ENCODE assay signal across 1 cellular context in the genomic region with DNA sequence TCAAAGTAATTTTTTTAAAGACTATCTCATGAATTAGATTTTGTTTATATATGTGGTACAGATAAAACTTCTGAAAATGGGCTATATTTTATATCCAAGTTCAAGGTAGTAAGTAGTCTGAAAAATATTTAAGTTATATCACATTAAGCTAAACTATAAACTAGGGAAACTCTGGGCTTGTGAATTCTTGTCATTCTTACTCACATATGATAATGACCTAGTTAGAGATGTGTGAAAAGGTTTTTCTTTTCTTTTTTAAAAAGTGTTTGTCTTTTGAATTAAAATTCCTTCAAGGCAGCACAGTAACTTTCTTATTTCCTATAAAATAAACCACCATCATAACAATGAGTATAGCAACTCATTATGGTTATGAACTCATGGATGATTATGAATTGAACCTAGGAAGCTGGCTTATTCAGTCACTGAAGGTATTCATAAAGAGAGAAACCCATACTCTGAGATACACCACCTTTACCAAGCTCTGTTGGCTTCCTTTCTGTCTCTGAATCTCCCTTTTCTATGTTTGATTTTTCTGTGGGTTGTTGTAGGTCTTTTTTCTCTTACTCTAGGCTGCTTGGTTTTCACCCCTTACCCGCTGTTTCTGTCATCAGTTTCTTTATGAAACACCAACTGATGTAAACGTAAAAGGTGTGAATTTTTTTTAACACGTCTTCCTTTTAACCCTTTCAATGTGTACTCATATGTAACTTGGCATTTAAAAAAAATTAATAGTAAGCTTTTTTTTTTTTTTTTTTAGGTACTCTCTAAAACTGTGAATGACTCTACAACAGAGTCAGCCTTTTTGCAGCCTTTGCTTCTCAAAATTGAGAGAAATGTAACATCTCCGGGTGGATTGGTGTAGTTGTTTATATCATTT.
A peak's percentile ranks its signal among the peaks of the same experiment; 100 is the strongest.
TF ChIP-seq lines count a peak whose summit lies in the region.

No MANE protein-coding gene starts in this region.

TF ChIP-seq in GM12878, 131 proteins besides CTCF, POLR2A, EP300 and RAD21 (continued from another document and continues in another):
- TF ChIP-seq RELB (IDR thresholded peaks at IDR 0.05; ENCODE audit: low read depth): peak; percentile 99
- no peak for TF ChIP-seq IRF3 (IDR thresholded peaks at IDR 0.05)
- TF ChIP-seq STAT1 (conservative IDR thresholded peaks at IDR 0.05): no peak
- peak; percentile 85 for TF ChIP-seq MEF2A (IDR thresholded peaks at IDR 0.05; ENCODE audit: insufficient read depth, low read depth, low read length)
- no peak for TF ChIP-seq NFXL1 (IDR thresholded peaks at IDR 0.05; ENCODE audit: borderline replicate concordance)
- TF ChIP-seq, protein P1, sequence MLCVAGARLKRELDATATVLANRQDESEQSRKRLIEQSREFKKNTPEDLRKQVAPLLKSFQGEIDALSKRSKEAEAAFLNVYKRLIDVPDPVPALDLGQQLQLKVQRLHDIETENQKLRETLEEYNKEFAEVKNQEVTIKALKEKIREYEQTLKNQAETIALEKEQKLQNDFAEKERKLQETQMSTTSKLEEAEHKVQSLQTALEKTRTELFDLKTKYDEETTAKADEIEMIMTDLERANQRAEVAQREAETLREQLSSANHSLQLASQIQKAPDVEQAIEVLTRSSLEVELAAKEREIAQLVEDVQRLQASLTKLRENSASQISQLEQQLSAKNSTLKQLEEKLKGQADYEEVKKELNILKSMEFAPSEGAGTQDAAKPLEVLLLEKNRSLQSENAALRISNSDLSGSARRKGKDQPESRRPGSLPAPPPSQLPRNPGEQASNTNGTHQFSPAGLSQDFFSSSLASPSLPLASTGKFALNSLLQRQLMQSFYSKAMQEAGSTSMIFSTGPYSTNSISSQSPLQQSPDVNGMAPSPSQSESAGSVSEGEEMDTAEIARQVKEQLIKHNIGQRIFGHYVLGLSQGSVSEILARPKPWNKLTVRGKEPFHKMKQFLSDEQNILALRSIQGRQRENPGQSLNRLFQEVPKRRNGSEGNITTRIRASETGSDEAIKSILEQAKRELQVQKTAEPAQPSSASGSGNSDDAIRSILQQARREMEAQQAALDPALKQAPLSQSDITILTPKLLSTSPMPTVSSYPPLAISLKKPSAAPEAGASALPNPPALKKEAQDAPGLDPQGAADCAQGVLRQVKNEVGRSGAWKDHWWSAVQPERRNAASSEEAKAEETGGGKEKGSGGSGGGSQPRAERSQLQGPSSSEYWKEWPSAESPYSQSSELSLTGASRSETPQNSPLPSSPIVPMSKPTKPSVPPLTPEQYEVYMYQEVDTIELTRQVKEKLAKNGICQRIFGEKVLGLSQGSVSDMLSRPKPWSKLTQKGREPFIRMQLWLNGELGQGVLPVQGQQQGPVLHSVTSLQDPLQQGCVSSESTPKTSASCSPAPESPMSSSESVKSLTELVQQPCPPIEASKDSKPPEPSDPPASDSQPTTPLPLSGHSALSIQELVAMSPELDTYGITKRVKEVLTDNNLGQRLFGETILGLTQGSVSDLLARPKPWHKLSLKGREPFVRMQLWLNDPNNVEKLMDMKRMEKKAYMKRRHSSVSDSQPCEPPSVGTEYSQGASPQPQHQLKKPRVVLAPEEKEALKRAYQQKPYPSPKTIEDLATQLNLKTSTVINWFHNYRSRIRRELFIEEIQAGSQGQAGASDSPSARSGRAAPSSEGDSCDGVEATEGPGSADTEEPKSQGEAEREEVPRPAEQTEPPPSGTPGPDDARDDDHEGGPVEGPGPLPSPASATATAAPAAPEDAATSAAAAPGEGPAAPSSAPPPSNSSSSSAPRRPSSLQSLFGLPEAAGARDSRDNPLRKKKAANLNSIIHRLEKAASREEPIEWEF (IDR thresholded peaks at IDR 0.05; ENCODE audit: insufficient replicate concordance, low read depth, low read length): peak; percentile 90
- peak; percentile 100 for TF ChIP-seq ZNF217 (IDR thresholded peaks at IDR 0.05)
- peak; percentile 60; the same call in 1 of the 2 replicates for TF ChIP-seq CBX5 (IDR thresholded peaks at IDR 0.05; ENCODE audit: low read depth)
- TF ChIP-seq SIX5 (IDR thresholded peaks at IDR 0.05; ENCODE audit: low read depth, low read length, severe bottlenecking): no peak
- no peak for TF ChIP-seq EGR1 (IDR thresholded peaks at IDR 0.05; ENCODE audit: borderline replicate concordance in 1 of 2, low read depth in 2 of 2, low read length in 2 of 2)
- TF ChIP-seq JUNB (IDR thresholded peaks at IDR 0.05): peak; percentile 98
- TF ChIP-seq JUND (IDR thresholded peaks at IDR 0.05; ENCODE audit: low read depth, low read length): peak; percentile 85
- peak; percentile 81 for TF ChIP-seq MXI1 (IDR thresholded peaks at IDR 0.05; ENCODE audit: low read depth, low read length)
- TF ChIP-seq IRF4 (IDR thresholded peaks at IDR 0.05; ENCODE audit: low read depth, low read length): peak; percentile 94
- TF ChIP-seq MTA2 (IDR thresholded peaks at IDR 0.05; ENCODE audit: low read depth): peak; percentile 99
- TF ChIP-seq ATF7 (IDR thresholded peaks at IDR 0.05; ENCODE audit: low read depth): peak; percentile 98
- peak; percentile 99 for TF ChIP-seq NBN (IDR thresholded peaks at IDR 0.05)
- TF ChIP-seq ETV6 (conservative IDR thresholded peaks at IDR 0.05 in 1 of 2, IDR thresholded peaks at IDR 0.05 in 1 of 2; ENCODE audit: borderline replicate concordance in 1 of 2, low read depth in 1 of 2): peak in 1 of 2 experiments; percentile 83; a peak in 1 of 4 replicates
- TF ChIP-seq, protein P2, sequence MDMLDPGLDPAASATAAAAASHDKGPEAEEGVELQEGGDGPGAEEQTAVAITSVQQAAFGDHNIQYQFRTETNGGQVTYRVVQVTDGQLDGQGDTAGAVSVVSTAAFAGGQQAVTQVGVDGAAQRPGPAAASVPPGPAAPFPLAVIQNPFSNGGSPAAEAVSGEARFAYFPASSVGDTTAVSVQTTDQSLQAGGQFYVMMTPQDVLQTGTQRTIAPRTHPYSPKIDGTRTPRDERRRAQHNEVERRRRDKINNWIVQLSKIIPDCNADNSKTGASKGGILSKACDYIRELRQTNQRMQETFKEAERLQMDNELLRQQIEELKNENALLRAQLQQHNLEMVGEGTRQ (IDR thresholded peaks at IDR 0.05; ENCODE audit: borderline replicate concordance, low read depth, low read length): no peak
- TF ChIP-seq CHD4 (IDR thresholded peaks at IDR 0.05): no peak
- peak; percentile 99 for TF ChIP-seq NFIC (IDR thresholded peaks at IDR 0.05; ENCODE audit: low read depth, low read length)
- TF ChIP-seq IKZF1 (conservative IDR thresholded peaks at IDR 0.05): peak; percentile 93
- peak; percentile 90 for TF ChIP-seq SREBF1 (IDR thresholded peaks at IDR 0.05; ENCODE audit: low read length)
- peak; percentile 94; the same call in 1 of the 2 replicates for TF ChIP-seq BACH1 (IDR thresholded peaks at IDR 0.05; ENCODE audit: borderline replicate concordance)
- TF ChIP-seq, protein P3, sequence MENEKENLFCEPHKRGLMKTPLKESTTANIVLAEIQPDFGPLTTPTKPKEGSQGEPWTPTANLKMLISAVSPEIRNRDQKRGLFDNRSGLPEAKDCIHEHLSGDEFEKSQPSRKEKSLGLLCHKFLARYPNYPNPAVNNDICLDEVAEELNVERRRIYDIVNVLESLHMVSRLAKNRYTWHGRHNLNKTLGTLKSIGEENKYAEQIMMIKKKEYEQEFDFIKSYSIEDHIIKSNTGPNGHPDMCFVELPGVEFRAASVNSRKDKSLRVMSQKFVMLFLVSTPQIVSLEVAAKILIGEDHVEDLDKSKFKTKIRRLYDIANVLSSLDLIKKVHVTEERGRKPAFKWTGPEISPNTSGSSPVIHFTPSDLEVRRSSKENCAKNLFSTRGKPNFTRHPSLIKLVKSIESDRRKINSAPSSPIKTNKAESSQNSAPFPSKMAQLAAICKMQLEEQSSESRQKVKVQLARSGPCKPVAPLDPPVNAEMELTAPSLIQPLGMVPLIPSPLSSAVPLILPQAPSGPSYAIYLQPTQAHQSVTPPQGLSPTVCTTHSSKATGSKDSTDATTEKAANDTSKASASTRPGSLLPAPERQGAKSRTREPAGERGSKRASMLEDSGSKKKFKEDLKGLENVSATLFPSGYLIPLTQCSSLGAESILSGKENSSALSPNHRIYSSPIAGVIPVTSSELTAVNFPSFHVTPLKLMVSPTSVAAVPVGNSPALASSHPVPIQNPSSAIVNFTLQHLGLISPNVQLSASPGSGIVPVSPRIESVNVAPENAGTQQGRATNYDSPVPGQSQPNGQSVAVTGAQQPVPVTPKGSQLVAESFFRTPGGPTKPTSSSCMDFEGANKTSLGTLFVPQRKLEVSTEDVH (IDR thresholded peaks at IDR 0.05; ENCODE audit: low read depth, partially characterized antibody): peak; percentile 83
- TF ChIP-seq, protein P4, sequence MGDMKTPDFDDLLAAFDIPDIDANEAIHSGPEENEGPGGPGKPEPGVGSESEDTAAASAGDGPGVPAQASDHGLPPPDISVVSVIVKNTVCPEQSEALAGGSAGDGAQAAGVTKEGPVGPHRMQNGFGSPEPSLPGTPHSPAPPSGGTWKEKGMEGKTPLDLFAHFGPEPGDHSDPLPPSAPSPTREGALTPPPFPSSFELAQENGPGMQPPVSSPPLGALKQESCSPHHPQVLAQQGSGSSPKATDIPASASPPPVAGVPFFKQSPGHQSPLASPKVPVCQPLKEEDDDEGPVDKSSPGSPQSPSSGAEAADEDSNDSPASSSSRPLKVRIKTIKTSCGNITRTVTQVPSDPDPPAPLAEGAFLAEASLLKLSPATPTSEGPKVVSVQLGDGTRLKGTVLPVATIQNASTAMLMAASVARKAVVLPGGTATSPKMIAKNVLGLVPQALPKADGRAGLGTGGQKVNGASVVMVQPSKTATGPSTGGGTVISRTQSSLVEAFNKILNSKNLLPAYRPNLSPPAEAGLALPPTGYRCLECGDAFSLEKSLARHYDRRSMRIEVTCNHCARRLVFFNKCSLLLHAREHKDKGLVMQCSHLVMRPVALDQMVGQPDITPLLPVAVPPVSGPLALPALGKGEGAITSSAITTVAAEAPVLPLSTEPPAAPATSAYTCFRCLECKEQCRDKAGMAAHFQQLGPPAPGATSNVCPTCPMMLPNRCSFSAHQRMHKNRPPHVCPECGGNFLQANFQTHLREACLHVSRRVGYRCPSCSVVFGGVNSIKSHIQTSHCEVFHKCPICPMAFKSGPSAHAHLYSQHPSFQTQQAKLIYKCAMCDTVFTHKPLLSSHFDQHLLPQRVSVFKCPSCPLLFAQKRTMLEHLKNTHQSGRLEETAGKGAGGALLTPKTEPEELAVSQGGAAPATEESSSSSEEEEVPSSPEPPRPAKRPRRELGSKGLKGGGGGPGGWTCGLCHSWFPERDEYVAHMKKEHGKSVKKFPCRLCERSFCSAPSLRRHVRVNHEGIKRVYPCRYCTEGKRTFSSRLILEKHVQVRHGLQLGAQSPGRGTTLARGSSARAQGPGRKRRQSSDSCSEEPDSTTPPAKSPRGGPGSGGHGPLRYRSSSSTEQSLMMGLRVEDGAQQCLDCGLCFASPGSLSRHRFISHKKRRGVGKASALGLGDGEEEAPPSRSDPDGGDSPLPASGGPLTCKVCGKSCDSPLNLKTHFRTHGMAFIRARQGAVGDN (IDR thresholded peaks at IDR 0.05): peak; percentile 74; the same call in 1 of the 2 replicates
- TF ChIP-seq, protein P5, sequence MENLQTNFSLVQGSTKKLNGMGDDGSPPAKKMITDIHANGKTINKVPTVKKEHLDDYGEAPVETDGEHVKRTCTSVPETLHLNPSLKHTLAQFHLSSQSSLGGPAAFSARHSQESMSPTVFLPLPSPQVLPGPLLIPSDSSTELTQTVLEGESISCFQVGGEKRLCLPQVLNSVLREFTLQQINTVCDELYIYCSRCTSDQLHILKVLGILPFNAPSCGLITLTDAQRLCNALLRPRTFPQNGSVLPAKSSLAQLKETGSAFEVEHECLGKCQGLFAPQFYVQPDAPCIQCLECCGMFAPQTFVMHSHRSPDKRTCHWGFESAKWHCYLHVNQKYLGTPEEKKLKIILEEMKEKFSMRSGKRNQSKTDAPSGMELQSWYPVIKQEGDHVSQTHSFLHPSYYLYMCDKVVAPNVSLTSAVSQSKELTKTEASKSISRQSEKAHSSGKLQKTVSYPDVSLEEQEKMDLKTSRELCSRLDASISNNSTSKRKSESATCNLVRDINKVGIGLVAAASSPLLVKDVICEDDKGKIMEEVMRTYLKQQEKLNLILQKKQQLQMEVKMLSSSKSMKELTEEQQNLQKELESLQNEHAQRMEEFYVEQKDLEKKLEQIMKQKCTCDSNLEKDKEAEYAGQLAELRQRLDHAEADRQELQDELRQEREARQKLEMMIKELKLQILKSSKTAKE (IDR thresholded peaks at IDR 0.05; ENCODE audit: low read depth, poor library complexity, severe bottlenecking): peak; percentile 97
- peak; percentile 96 for TF ChIP-seq NR2F1 (conservative IDR thresholded peaks at IDR 0.05)
- TF ChIP-seq SMAD1 (IDR thresholded peaks at IDR 0.05; ENCODE audit: low read depth, partially characterized antibody): peak; percentile 95
- peak; percentile 75 for TF ChIP-seq BCL3 (IDR thresholded peaks at IDR 0.05; ENCODE audit: borderline replicate concordance, insufficient read depth, low read depth, low read length, poor library complexity, severe bottlenecking)
